8 cellular contexts compared by ENCODE assay signal in the genomic region with DNA sequence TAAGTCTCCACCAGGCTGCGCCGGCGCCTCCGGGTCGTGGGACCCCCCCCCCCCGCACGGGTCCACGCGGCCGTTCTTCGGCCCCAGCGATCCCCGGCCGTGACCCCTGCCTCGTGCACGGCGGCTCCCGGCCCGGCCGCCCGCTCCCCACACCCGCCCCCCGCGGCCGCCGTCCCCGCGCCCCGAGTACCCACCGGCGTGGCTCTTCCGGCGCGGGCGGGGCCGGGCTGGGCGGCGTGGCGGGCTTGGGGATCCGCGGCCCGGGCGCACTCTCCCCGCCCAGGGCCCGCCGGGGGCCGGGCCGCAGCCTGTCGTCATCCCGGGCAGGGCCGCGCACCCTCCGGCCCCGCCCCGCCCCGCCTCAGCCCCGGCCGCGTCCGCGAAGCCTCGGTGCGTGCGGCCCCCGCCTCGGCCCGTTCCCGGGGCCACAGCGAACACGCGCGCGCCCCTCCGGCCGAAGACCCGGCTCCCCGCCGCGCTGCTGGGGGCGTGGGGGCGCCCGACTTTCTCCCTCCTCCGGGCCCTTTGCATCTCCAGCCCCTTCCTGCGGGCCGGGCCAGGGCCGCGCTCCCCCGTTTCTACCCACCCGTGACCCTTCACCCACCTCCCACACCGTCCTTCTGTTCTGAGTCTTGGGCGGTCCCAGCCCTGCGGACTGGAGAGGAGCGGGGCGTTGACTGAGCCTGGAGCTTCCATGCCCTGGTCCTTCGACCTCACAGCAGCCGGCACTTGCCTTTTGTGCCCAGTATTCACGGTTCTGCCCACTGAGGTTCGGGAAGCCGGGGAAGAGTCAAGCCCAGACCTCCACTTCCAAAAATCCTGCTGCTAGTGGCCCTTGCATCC. TPM values are rescaled to one million over a fixed set of nuclear protein-coding genes. Genes with fewer than 3 reads are reported as not detected.
DNase-seq lines count a peak whose midpoint lies in the region; ATAC-seq and TF ChIP-seq lines count a peak whose summit lies in the region.

No MANE protein-coding gene starts in this region.

- peak overlapping the region; percentile 63 for H3K27ac ChIP-seq in CD4-positive, CD25-positive, alpha-beta regulatory T cell (ENCODE audit: insufficient read depth, low read length, poor library complexity, severe bottlenecking)
- peak overlapping the region; percentile 67 for H3K27ac ChIP-seq in KOPT-K1 (ENCODE audit: low read depth, low read length, poor library complexity, severe bottlenecking)

- peak overlapping the region; percentile 58 to 81 (median 77) for H3K27ac Mint-ChIP-seq in CD4-positive, CD25-positive, alpha-beta regulatory T cell
- no peak overlapping the region for H3K27ac Mint-ChIP-seq in nephron progenitor cell

- no peaks in the 10 kb centered on the region for H3K9me3 ChIP-seq in CD4-positive, CD25-positive, alpha-beta regulatory T cell (ENCODE audit: control insufficient read depth in 2 of 2, low read length in 2 of 2)
- no peaks in the 10 kb centered on the region for H3K9me3 ChIP-seq in KOPT-K1 (ENCODE audit: insufficient read depth, low read length, poor library complexity, severe bottlenecking)

- TF ChIP-seq CTCF in fibroblast of villous mesenchyme (IDR thresholded peaks at IDR 0.05; ENCODE audit: insufficient read depth, low read depth, low read length) (no peak), nephron progenitor cell (IDR thresholded peaks at IDR 0.05) (no peak)

- H3K4me1 Mint-ChIP-seq in CD4-positive, CD25-positive, alpha-beta regulatory T cell: peaks cover 5 to 46% (median 16%) of the 10 kb centered on the region in 4 donors
- H3K4me1 Mint-ChIP-seq in nephron progenitor cell: peaks cover 45% of the 10 kb centered on the region

- H3K4me3 ChIP-seq in CD4-positive, CD25-positive, alpha-beta regulatory T cell (ENCODE audit: low read depth, low read length): peak overlapping the region; percentile 22
- H3K4me3 ChIP-seq in fibroblast of villous mesenchyme (ENCODE audit: low read depth, low read length): peak overlapping the region; percentile 78

- H3K27me3 Mint-ChIP-seq in CD4-positive, CD25-positive, alpha-beta regulatory T cell: no peaks in the 10 kb centered on the region
- peaks cover 32% of the 10 kb centered on the region for H3K27me3 Mint-ChIP-seq in nephron progenitor cell (ENCODE audit: low read depth, poor library complexity)

- H3K9me3 Mint-ChIP-seq in CD4-positive, CD25-positive, alpha-beta regulatory T cell: no peaks in the 10 kb centered on the region
- H3K9me3 Mint-ChIP-seq in nephron progenitor cell: no peaks in the 10 kb centered on the region

- H3K4me3 Mint-ChIP-seq in CD4-positive, CD25-positive, alpha-beta regulatory T cell: peak overlapping the region; percentile 70 to 94 (median 90)
- H3K4me3 Mint-ChIP-seq in nephron progenitor cell: peak overlapping the region; percentile 83

- ATAC-seq in CD4-positive, CD25-positive, alpha-beta regulatory T cell (ENCODE audit: low read depth in 2 of 2): peak; percentile 32 to 41

- H3K27me3 ChIP-seq in CD4-positive, CD25-positive, alpha-beta regulatory T cell (ENCODE audit: control insufficient read depth, insufficient read depth, low read length): no peaks in the 10 kb centered on the region

- peaks cover 7% of the 10 kb centered on the region for H3K36me3 ChIP-seq in CD4-positive, CD25-positive, alpha-beta regulatory T cell (ENCODE audit: control insufficient read depth, insufficient read depth, low read length)
- H3K36me3 ChIP-seq in KOPT-K1 (ENCODE audit: insufficient read depth, low read length): peaks cover 12% of the 10 kb centered on the region

- peak; percentile 33 to 53 (median 51) for DNase-seq in CD4-positive, CD25-positive, alpha-beta regulatory T cell
- DNase-seq in GM19238 (ENCODE audit: insufficient read length, low spot score) (peak; percentile 92), fibroblast of villous mesenchyme (ENCODE audit: low read depth) (peak; percentile 53), nephron progenitor cell (peak; percentile 73), NCI-H128 (lab: John Stamatoyannopoulos, UW; ENCODE audit: unreplicated experiment) (no peak), NCI-H2107 (lab: John Stamatoyannopoulos, UW) (no peak)
- peak; percentile 56 for DNase-seq in activated T-cell treated with anti-CD3 and anti-CD28 coated beads, Interleukin-2, amount 50 U/mL, for 1 hour

- H3K4me1 ChIP-seq in CD4-positive, CD25-positive, alpha-beta regulatory T cell (ENCODE audit: control insufficient read depth, insufficient read depth, low read length, poor library complexity, severe bottlenecking): peaks cover 46% of the 10 kb centered on the region

- peaks cover 4% of the 10 kb centered on the region for H3K36me3 Mint-ChIP-seq in CD4-positive, CD25-positive, alpha-beta regulatory T cell
- H3K36me3 Mint-ChIP-seq in nephron progenitor cell (ENCODE audit: low read depth): no peaks in the 10 kb centered on the region

RNA-seq across cellular contexts. Expression of a gene that starts 0.9 kb away (rescaled TPM):
- total RNA-seq in CD4-positive, CD25-positive, alpha-beta regulatory T cell: 33.7 TPM
- 10 to 100 TPM in 2 of 4 donors, 1 to 10 TPM in 2; 7.3 to 11.4 (median 9.6) TPM for polyA plus RNA-seq in CD4-positive, CD25-positive, alpha-beta regulatory T cell
- total RNA-seq in fibroblast of villous mesenchyme: 227 and 267 TPM in 2 replicates

RNA-seq across cellular contexts. Expression of a gene that starts 24.8 kb away (rescaled TPM):
- 193 TPM for total RNA-seq in CD4-positive, CD25-positive, alpha-beta regulatory T cell
- polyA plus RNA-seq in CD4-positive, CD25-positive, alpha-beta regulatory T cell: 100 to 1,000 TPM; 115 to 130 (median 121) TPM
- total RNA-seq in fibroblast of villous mesenchyme: 19.9 and 23.5 TPM in 2 replicates

RNA-seq across cellular contexts. Expression of a gene that starts 35.6 kb away (rescaled TPM):
- 18.2 TPM for total RNA-seq in CD4-positive, CD25-positive, alpha-beta regulatory T cell
- 10 to 100 TPM; 15.3 to 33.0 (median 26.8) TPM for polyA plus RNA-seq in CD4-positive, CD25-positive, alpha-beta regulatory T cell
- 99.5 and 149 TPM in 2 replicates for total RNA-seq in fibroblast of villous mesenchyme

Comparison
In these comparisons a context has a peak if more than half of its experiments do, and no peak if none do; other contexts are left out.
1. DNase-seq: peak in CD4-positive, CD25-positive, alpha-beta regulatory T cell (3 of 3), GM19238 (single experiment), activated T-cell treated with anti-CD3 and anti-CD28 coated beads, Interleukin-2, amount 50 U/mL, for 1 hour (single experiment), fibroblast of villous mesenchyme (single experiment) and nephron progenitor cell (single experiment); none in NCI-H128 (single experiment) and NCI-H2107 (single experiment).